In genomic region chr11:75499423-75500305, GRCh38 we compare ENCODE assay signal across 8 cellular contexts. TPM values are rescaled to one million over a fixed set of nuclear protein-coding genes. Genes with fewer than 3 reads are reported as not detected.
DNase-seq lines count a peak whose midpoint lies in the region; ATAC-seq and TF ChIP-seq lines count a peak whose summit lies in the region.

No MANE protein-coding gene starts in this region.

- no peaks in the 10 kb centered on the region for H3K9me3 Mint-ChIP-seq in WTC11

- TF ChIP-seq EP300 in gastroesophageal sphincter (IDR thresholded peaks at IDR 0.05) = no peak

- H3K4me1 ChIP-seq in gastroesophageal sphincter = peaks cover 0 to 22% (median 12%) of the 10 kb centered on the region in 3 donors

- DNase-seq in ELF-1 (ENCODE audit: low read depth, low spot score) = peak; percentile 32
- no peak for DNase-seq in WTC11 (ENCODE audit: low spot score)
- DNase-seq in skeletal muscle cell (ENCODE audit: low read depth) = peak; percentile 81
- DNase-seq in NCI-H510A treated with DMSO at 0.1 percent for 48 hours (lab: John Stamatoyannopoulos, UW) = no peak
- DNase-seq in pons (ENCODE audit: low spot score) = no peak
- DNase-seq in activated effector memory CD4-positive, alpha-beta T cell treated with anti-CD3 and anti-CD28 coated beads, Interleukin-2, amount 50 U/mL, for 16 hours = no peak
- no peak for DNase-seq in GM20000 (ENCODE audit: low spot score)

- H3K36me3 Mint-ChIP-seq in WTC11 = no peaks in the 10 kb centered on the region

- CTCF ChIA-PET in WTC11 (lab: Charles Lee) = interaction anchor here (0.8 to 1.8 kb wide), 3 partner anchors 26 to 74 kb away, joined by 3 to 7 read pairs (median 3); partner anchors contain the start of gene GDPD5

- whole genome bisulfite sequencing in gastroesophageal sphincter (ENCODE audit: low coverage in 1 of 2), 2 donors = 42 to 74% methylated on average over 4 to 7 of the region's 8 CpGs

- TF ChIP-seq POLR2A in gastroesophageal sphincter (IDR thresholded peaks at IDR 0.05) = no peak

- H3K9me3 ChIP-seq in gastroesophageal sphincter = no peaks in the 10 kb centered on the region

- no peaks in the 10 kb centered on the region for H3K36me3 ChIP-seq in gastroesophageal sphincter

- no peak overlapping the region for H3K4me3 ChIP-seq in gastroesophageal sphincter
- H3K4me3 ChIP-seq in skeletal muscle cell (ENCODE audit: low read depth, low read length) = no peak overlapping the region

- no peak for TF ChIP-seq CTCF in WTC11 (IDR thresholded peaks at IDR 0.05)
- no peak for TF ChIP-seq CTCF in gastroesophageal sphincter (IDR thresholded peaks at IDR 0.05)
- no peak for TF ChIP-seq CTCF in GM20000 (IDR thresholded peaks at IDR 0.05; ENCODE audit: extremely low read depth, missing control alignments)

- 0 out of 2 replicates have a peak overlapping the region, but pooled peaks have one; percentile 31 for H3K27ac Mint-ChIP-seq in WTC11

- H3K4me1 Mint-ChIP-seq in WTC11 = peaks cover 9% of the 10 kb centered on the region; the same call in 1 of the 2 replicates

- H3K27me3 Mint-ChIP-seq in WTC11 (ENCODE audit: low read depth) = no peaks in the 10 kb centered on the region

- H3K4me3 Mint-ChIP-seq in WTC11 = no peak overlapping the region

- H3K27me3 ChIP-seq in gastroesophageal sphincter = no peaks in the 10 kb centered on the region

- POLR2A ChIA-PET in WTC11 (lab: Charles Lee) = no interaction called here

- ATAC-seq in WTC11 = no peak
- ATAC-seq in gastroesophageal sphincter = peak; percentile 90

- H3K27ac ChIP-seq in gastroesophageal sphincter = peak overlapping the region in 3 of 4 donors; percentile 67 to 72 (median 68)

TF ChIP-seq in WTC11, 78 proteins besides CTCF, POLR2A, EP300 and RAD21:
- TF ChIP-seq E2F1 (CRISPR knock-in tag; IDR thresholded peaks at IDR 0.05) (no peak), HMGA2 (CRISPR knock-in tag; IDR thresholded peaks at IDR 0.05) (no peak), ZNF281 (CRISPR knock-in tag; IDR thresholded peaks at IDR 0.05) (no peak), ZNF219 (CRISPR knock-in tag; IDR thresholded peaks at IDR 0.05; ENCODE audit: borderline replicate concordance) (no peak), CREM (CRISPR knock-in tag; IDR thresholded peaks at IDR 0.05) (no peak), TP53 (CRISPR knock-in tag; IDR thresholded peaks at IDR 0.05) (no peak), SMAD3 (CRISPR knock-in tag; IDR thresholded peaks at IDR 0.05; ENCODE audit: borderline replicate concordance) (no peak), FOXK1 (CRISPR knock-in tag; IDR thresholded peaks at IDR 0.05) (no peak), HMGXB4 (CRISPR knock-in tag; IDR thresholded peaks at IDR 0.05) (no peak)
TF ChIP-seq in WTC11: peak in this region for 0.

RNA-seq across cellular contexts. Expression of gene GDPD5, which starts 26.1 kb away (rescaled TPM):
- 4.7 to 12.2 TPM (median 5.3 TPM) in 3 replicates for total RNA-seq in WTC11 (2021)
- total RNA-seq in gastroesophageal sphincter = 1 to 10 TPM; 3.8 to 9.3 (median 6.4) TPM

Comparison
In these comparisons a context has a peak if more than half of its experiments do, and no peak if none do; other contexts are left out.
1. DNase-seq: peak in ELF-1 (single experiment) and skeletal muscle cell (single experiment); none in WTC11 (single experiment), NCI-H510A treated with DMSO at 0.1 percent for 48 hours (single experiment), pons (single experiment), activated effector memory CD4-positive, alpha-beta T cell treated with anti-CD3 and anti-CD28 coated beads, Interleukin-2, amount 50 U/mL, for 16 hours (single experiment) and GM20000 (single experiment).